In genomic region chr11:65529475-65530156, GRCh38 we compare ENCODE assay signal across 1 cellular context.
TF ChIP-seq lines count a peak whose summit lies in the region.

No MANE protein-coding gene starts in this region.

TF ChIP-seq in HepG2, 621 proteins besides CTCF, POLR2A, EP300 and RAD21 (continued from another document and continues in another):
- TF ChIP-seq, protein P1, sequence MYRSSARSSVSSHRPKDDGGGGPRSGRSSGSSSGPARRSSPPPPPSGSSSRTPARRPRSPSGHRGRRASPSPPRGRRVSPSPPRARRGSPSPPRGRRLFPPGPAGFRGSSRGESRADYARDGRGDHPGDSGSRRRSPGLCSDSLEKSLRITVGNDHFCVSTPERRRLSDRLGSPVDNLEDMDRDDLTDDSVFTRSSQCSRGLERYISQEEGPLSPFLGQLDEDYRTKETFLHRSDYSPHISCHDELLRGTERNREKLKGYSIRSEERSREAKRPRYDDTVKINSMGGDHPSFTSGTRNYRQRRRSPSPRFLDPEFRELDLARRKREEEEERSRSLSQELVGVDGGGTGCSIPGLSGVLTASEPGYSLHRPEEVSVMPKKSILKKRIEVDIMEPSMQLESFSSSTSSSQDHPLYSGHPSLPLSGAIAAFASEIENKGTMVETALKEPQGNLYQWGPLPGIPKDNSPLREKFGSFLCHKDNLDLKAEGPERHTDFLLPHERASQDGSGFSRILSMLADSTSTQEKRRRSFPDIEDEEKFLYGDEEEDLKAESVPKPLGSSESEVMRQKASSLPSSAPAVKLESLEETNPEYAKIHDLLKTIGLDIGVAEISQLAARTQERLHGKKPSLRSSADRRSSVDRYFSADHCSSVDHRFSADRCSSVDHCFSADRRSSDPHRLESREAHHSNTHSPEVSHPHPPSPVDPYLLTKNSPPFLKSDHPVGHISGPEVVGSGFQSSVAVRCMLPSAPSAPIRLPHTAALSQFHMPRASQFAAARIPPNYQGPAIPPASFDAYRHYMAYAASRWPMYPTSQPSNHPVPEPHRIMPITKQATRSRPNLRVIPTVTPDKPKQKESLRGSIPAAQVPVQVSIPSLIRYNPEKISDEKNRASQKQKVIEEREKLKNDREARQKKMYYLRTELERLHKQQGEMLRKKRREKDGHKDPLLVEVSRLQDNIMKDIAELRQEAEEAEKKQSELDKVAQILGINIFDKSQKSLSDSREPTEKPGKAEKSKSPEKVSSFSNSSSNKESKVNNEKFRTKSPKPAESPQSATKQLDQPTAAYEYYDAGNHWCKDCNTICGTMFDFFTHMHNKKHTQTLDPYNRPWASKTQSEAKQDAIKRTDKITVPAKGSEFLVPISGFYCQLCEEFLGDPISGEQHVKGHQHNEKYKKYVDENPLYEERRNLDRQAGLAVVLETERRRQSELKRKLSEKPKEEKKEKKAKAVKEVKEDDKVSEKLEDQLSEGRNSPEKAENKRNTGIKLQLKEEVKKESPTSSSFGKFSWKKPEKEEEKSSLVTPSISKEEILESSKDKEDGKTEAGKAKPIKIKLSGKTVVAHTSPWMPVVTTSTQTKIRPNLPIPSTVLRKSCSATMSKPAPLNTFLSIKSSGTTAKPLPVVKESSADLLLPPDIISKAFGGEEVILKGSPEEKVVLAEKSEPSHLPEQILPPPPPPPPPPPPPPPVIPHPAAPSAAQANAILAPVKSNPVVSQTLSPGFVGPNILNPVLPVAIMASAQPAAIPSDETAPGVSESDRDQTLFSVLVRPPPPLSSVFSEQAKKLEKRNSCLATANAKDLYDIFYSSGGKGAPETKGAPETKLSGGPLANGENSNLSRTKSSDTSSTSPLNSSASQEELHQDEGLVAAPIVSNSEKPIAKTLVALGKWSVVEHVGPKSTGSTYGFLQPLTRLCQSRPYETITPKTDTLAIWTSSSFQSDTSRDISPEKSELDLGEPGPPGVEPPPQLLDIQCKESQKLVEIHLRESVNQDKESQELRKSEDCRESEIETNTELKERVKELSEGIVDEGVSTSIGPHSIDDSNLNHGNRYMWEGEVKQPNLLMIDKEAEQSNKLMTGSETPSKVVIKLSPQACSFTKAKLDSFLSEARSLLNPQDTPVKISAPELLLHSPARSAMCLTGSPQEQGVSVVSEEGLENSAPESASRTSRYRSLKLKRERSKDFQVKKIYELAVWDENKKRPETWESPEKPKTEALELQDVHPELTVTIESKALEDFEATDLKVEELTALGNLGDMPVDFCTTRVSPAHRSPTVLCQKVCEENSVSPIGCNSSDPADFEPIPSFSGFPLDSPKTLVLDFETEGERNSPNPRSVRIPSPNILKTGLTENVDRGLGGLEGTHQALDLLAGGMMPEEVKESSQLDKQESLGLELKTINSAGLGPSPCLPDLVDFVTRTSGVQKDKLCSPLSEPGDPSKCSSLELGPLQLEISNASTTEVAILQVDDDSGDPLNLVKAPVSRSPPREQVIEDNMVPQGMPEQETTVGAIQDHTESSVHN (CRISPR knock-in tag; IDR thresholded peaks at IDR 0.05), result no peak
- TF ChIP-seq TEAD3 (CRISPR knock-in tag; optimal IDR thresholded peaks at IDR 0.05; ENCODE audit: borderline replicate concordance) (peak; percentile 39), ZNF484 (CRISPR knock-in tag; IDR thresholded peaks at IDR 0.05; ENCODE audit: borderline replicate concordance, low read depth) (no peak), HDAC1 (CRISPR knock-in tag; IDR thresholded peaks at IDR 0.05) (peak; percentile 64; the same call in 1 of the 2 replicates), ZNF703 (CRISPR knock-in tag; IDR thresholded peaks at IDR 0.05; ENCODE audit: borderline replicate concordance) (no peak), ZNF275 (CRISPR knock-in tag; IDR thresholded peaks at IDR 0.05; ENCODE audit: borderline replicate concordance) (no peak), AGO2 (optimal IDR thresholded peaks at IDR 0.05; ENCODE audit: low read depth, low read length) (no peak), JUND (CRISPR knock-in tag; IDR thresholded peaks at IDR 0.05) (peak; percentile 48; the same call in 1 of the 2 replicates), TARDBP (CRISPR knock-in tag; IDR thresholded peaks at IDR 0.05) (no peak), PBX2 (CRISPR knock-in tag; IDR thresholded peaks at IDR 0.05) (no peak), ZNF292 (CRISPR knock-in tag; IDR thresholded peaks at IDR 0.05; ENCODE audit: borderline replicate concordance, low read depth) (0 out of 2 replicates have a peak, but pooled peaks have one; percentile 42), TFE3 (CRISPR knock-in tag; IDR thresholded peaks at IDR 0.05) (peak; percentile 54; the same call in 1 of the 2 replicates), ZNF121 (CRISPR knock-in tag; IDR thresholded peaks at IDR 0.05) (no peak), ZMAT3 (CRISPR knock-in tag; conservative IDR thresholded peaks at IDR 0.05) (no peak), AHR (CRISPR knock-in tag; IDR thresholded peaks at IDR 0.05) (0 out of 2 replicates have a peak, but pooled peaks have one; percentile 46), IKZF1 (IDR thresholded peaks at IDR 0.05) (no peak), RARA (CRISPR knock-in tag; IDR thresholded peaks at IDR 0.05) (peak; percentile 97), ZNF609 (CRISPR knock-in tag; IDR thresholded peaks at IDR 0.05; ENCODE audit: borderline replicate concordance) (peak; percentile 64; the same call in 1 of the 2 replicates), PLRG1 (conservative IDR thresholded peaks at IDR 0.05) (no peak), GABPB1 (CRISPR knock-in tag; IDR thresholded peaks at IDR 0.05) (peak; percentile 42), MEIS1 (CRISPR knock-in tag; IDR thresholded peaks at IDR 0.05; ENCODE audit: borderline replicate concordance) (peak; percentile 83; the same call in 1 of the 2 replicates), KMT2A (CRISPR knock-in tag; IDR thresholded peaks at IDR 0.05) (no peak), ZNF446 (CRISPR knock-in tag; IDR thresholded peaks at IDR 0.05) (no peak), HIVEP1 (CRISPR knock-in tag; IDR thresholded peaks at IDR 0.05) (peak; percentile 63; the same call in 1 of the 2 replicates), ZNF513 (CRISPR knock-in tag; conservative IDR thresholded peaks at IDR 0.05) (no peak)
- TF ChIP-seq, protein P2, sequence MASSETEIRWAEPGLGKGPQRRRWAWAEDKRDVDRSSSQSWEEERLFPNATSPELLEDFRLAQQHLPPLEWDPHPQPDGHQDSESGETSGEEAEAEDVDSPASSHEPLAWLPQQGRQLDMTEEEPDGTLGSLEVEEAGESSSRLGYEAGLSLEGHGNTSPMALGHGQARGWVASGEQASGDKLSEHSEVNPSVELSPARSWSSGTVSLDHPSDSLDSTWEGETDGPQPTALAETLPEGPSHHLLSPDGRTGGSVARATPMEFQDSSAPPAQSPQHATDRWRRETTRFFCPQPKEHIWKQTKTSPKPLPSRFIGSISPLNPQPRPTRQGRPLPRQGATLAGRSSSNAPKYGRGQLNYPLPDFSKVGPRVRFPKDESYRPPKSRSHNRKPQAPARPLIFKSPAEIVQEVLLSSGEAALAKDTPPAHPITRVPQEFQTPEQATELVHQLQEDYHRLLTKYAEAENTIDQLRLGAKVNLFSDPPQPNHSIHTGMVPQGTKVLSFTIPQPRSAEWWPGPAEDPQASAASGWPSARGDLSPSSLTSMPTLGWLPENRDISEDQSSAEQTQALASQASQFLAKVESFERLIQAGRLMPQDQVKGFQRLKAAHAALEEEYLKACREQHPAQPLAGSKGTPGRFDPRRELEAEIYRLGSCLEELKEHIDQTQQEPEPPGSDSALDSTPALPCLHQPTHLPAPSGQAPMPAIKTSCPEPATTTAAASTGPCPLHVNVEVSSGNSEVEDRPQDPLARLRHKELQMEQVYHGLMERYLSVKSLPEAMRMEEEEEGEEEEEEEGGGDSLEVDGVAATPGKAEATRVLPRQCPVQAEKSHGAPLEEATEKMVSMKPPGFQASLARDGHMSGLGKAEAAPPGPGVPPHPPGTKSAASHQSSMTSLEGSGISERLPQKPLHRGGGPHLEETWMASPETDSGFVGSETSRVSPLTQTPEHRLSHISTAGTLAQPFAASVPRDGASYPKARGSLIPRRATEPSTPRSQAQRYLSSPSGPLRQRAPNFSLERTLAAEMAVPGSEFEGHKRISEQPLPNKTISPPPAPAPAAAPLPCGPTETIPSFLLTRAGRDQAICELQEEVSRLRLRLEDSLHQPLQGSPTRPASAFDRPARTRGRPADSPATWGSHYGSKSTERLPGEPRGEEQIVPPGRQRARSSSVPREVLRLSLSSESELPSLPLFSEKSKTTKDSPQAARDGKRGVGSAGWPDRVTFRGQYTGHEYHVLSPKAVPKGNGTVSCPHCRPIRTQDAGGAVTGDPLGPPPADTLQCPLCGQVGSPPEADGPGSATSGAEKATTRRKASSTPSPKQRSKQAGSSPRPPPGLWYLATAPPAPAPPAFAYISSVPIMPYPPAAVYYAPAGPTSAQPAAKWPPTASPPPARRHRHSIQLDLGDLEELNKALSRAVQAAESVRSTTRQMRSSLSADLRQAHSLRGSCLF (CRISPR knock-in tag; IDR thresholded peaks at IDR 0.05; ENCODE audit: borderline replicate concordance), result no peak
- TF ChIP-seq, protein P3, sequence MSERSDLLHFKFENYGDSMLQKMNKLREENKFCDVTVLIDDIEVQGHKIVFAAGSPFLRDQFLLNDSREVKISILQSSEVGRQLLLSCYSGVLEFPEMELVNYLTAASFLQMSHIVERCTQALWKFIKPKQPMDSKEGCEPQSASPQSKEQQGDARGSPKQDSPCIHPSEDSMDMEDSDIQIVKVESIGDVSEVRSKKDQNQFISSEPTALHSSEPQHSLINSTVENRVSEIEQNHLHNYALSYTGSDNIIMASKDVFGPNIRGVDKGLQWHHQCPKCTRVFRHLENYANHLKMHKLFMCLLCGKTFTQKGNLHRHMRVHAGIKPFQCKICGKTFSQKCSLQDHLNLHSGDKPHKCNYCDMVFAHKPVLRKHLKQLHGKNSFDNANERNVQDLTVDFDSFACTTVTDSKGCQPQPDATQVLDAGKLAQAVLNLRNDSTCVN (CRISPR knock-in tag; IDR thresholded peaks at IDR 0.05; ENCODE audit: borderline replicate concordance), result no peak
